Comparison of ENCODE assay signal across 1 cellular context in genomic region chr4:169611991-169612868, GRCh38.
TF ChIP-seq lines count a peak whose summit lies in the region.

Gene NEK1 (minus strand): TSS chr4:169612583. CDS start chr4:169602630, 9,953 bp downstream.

TF ChIP-seq in HepG2, 621 proteins besides CTCF, POLR2A, EP300 and RAD21 (continued from another document and continues in another):
- peak; percentile 64 for TF ChIP-seq UBTF (CRISPR knock-in tag; IDR thresholded peaks at IDR 0.05)
- no peak for TF ChIP-seq ZBTB8A (CRISPR knock-in tag; IDR thresholded peaks at IDR 0.05; ENCODE audit: borderline replicate concordance, low read depth)
- 0 out of 2 replicates have a peak, but pooled peaks have one; percentile 18 for TF ChIP-seq PATZ1 (CRISPR knock-in tag; IDR thresholded peaks at IDR 0.05)
- TF ChIP-seq ZNF235 (CRISPR knock-in tag; IDR thresholded peaks at IDR 0.05; ENCODE audit: borderline replicate concordance) = peak; percentile 64; the same call in 1 of the 2 replicates
- no peak for TF ChIP-seq JDP2 (CRISPR knock-in tag; IDR thresholded peaks at IDR 0.05; ENCODE audit: borderline replicate concordance)
- peak; percentile 91 for TF ChIP-seq BORCS8-MEF2B (CRISPR knock-in tag; IDR thresholded peaks at IDR 0.05)
- peak; percentile 48 for TF ChIP-seq ZNF629 (CRISPR knock-in tag; conservative IDR thresholded peaks at IDR 0.05)
- TF ChIP-seq MATR3 (CRISPR knock-in tag; IDR thresholded peaks at IDR 0.05) = no peak
- TF ChIP-seq ZNF788 (CRISPR knock-in tag; IDR thresholded peaks at IDR 0.05; ENCODE audit: borderline replicate concordance) = peak; percentile 69; the same call in 1 of the 2 replicates
- TF ChIP-seq ZC3H4 (CRISPR knock-in tag; IDR thresholded peaks at IDR 0.05; ENCODE audit: borderline replicate concordance) = no peak
- peak; percentile 87 for TF ChIP-seq SALL1 (CRISPR knock-in tag; IDR thresholded peaks at IDR 0.05)
- TF ChIP-seq SRSF9 (IDR thresholded peaks at IDR 0.05; ENCODE audit: borderline replicate concordance, insufficient read depth, low read depth, low read length, poor library complexity, severe bottlenecking) = no peak
- TF ChIP-seq SP2 (CRISPR knock-in tag; IDR thresholded peaks at IDR 0.05) = 0 out of 2 replicates have a peak, but pooled peaks have one; percentile 13
- no peak for TF ChIP-seq ZNF7 (CRISPR knock-in tag; IDR thresholded peaks at IDR 0.05)
- TF ChIP-seq ZNF605 (CRISPR knock-in tag; IDR thresholded peaks at IDR 0.05) = no peak; the same call in 1 of the 2 replicates
- TF ChIP-seq ZNF577 (CRISPR knock-in tag; IDR thresholded peaks at IDR 0.05; ENCODE audit: borderline replicate concordance, low read depth) = no peak
- TF ChIP-seq ATF5 (CRISPR knock-in tag; IDR thresholded peaks at IDR 0.05; ENCODE audit: low read depth) = no peak
- no peak for TF ChIP-seq ZBTB37 (CRISPR knock-in tag; IDR thresholded peaks at IDR 0.05)
- TF ChIP-seq ZNF33A (CRISPR knock-in tag; IDR thresholded peaks at IDR 0.05; ENCODE audit: borderline replicate concordance) = no peak
- peak; percentile 77; the same call in 1 of the 2 replicates for TF ChIP-seq ZNF225 (CRISPR knock-in tag; IDR thresholded peaks at IDR 0.05)
- peak; percentile 89 for TF ChIP-seq SAP130 (CRISPR knock-in tag; IDR thresholded peaks at IDR 0.05; ENCODE audit: low read depth)
- TF ChIP-seq ARID4A (CRISPR knock-in tag; IDR thresholded peaks at IDR 0.05; ENCODE audit: borderline replicate concordance) = peak; percentile 93
- no peak for TF ChIP-seq HNRNPUL1 (IDR thresholded peaks at IDR 0.05; ENCODE audit: low read depth, low read length)
- TF ChIP-seq ZSCAN21 (CRISPR knock-in tag; IDR thresholded peaks at IDR 0.05; ENCODE audit: borderline replicate concordance) = peak; percentile 73
- no peak for TF ChIP-seq ZNF773 (CRISPR knock-in tag; IDR thresholded peaks at IDR 0.05; ENCODE audit: borderline replicate concordance)
- TF ChIP-seq ZNF782 (CRISPR knock-in tag; IDR thresholded peaks at IDR 0.05; ENCODE audit: borderline replicate concordance) = peak; percentile 56; the same call in 1 of the 2 replicates
- TF ChIP-seq ZNF607 (CRISPR knock-in tag; IDR thresholded peaks at IDR 0.05; ENCODE audit: borderline replicate concordance) = 0 out of 2 replicates have a peak, but pooled peaks have one; percentile 48
- TF ChIP-seq ZFX (CRISPR knock-in tag; IDR thresholded peaks at IDR 0.05; ENCODE audit: low read depth) = peak; percentile 61
- TF ChIP-seq ZNF205 (CRISPR knock-in tag; IDR thresholded peaks at IDR 0.05) = peak; percentile 72; the same call in 1 of the 2 replicates
- TF ChIP-seq TFAP4 (IDR thresholded peaks at IDR 0.05; ENCODE audit: borderline replicate concordance, low read depth) = no peak
- peak; percentile 55 for TF ChIP-seq FOSL2 (CRISPR knock-in tag; IDR thresholded peaks at IDR 0.05)
- 0 out of 2 replicates have a peak, but pooled peaks have one; percentile 31 for TF ChIP-seq ZIK1 (CRISPR knock-in tag; IDR thresholded peaks at IDR 0.05; ENCODE audit: borderline replicate concordance, low read depth)
- TF ChIP-seq ZFP91 (CRISPR knock-in tag; IDR thresholded peaks at IDR 0.05; ENCODE audit: borderline replicate concordance) = peak; percentile 88
- TF ChIP-seq HOXA3 (CRISPR knock-in tag; IDR thresholded peaks at IDR 0.05) = peak; percentile 97
- no peak for TF ChIP-seq IKZF4 (CRISPR knock-in tag; IDR thresholded peaks at IDR 0.05; ENCODE audit: borderline replicate concordance, low read depth, not compliant biosample characterization)
- peak; percentile 86 for TF ChIP-seq MXD1 (CRISPR knock-in tag; IDR thresholded peaks at IDR 0.05)
- TF ChIP-seq ZNF337 (CRISPR knock-in tag; IDR thresholded peaks at IDR 0.05; ENCODE audit: borderline replicate concordance, low read depth) = no peak
- TF ChIP-seq AHDC1 (CRISPR knock-in tag; IDR thresholded peaks at IDR 0.05; ENCODE audit: borderline replicate concordance) = no peak
